ENCODE assay signal across 8 cellular contexts in genomic region chr13:31742102-31742695, GRCh38. TPM values are rescaled to one million over a fixed set of nuclear protein-coding genes. Genes with fewer than 3 reads are reported as not detected.
A peak's percentile ranks its signal among the peaks of the same experiment; 100 is the strongest.
DNase-seq lines count a peak whose midpoint lies in the region; ATAC-seq and TF ChIP-seq lines count a peak whose summit lies in the region.

No MANE protein-coding gene starts in this region.

- H2AFZ ChIP-seq in SU-DHL-6 (ENCODE audit: low read depth, low read length, severe bottlenecking), result no peak overlapping the region
- no peak overlapping the region for H2AFZ ChIP-seq in hepatocyte

- peak; percentile 68 for ATAC-seq in GM21737 (IDR thresholded peaks at IDR 0.05; ENCODE audit: unreplicated experiment)

- H3K4me2 ChIP-seq in SU-DHL-6 (ENCODE audit: low read depth, low read length, poor library complexity, severe bottlenecking) (no peak overlapping the region), hepatocyte (no peak overlapping the region)

- peak; percentile 93 for TF ChIP-seq CTCF in SU-DHL-6 (IDR thresholded peaks at IDR 0.05; ENCODE audit: insufficient read depth, low read length, poor library complexity, severe bottlenecking)
- TF ChIP-seq CTCF in hepatocyte (IDR thresholded peaks at IDR 0.05; ENCODE audit: poor library complexity), result peak; percentile 97

- intact Hi-C loops in posterior vena cava (cut with DNase I), result no loop called here

- H3K9me2 ChIP-seq in SU-DHL-6 (replicated peaks; ENCODE audit: insufficient read depth, low read length) (no peaks in the 10 kb centered on the region), hepatocyte (replicated peaks; ENCODE audit: insufficient read depth) (no peaks in the 10 kb centered on the region)

- H3K9me3 ChIP-seq in SU-DHL-6 (ENCODE audit: insufficient read depth, low read length), result no peaks in the 10 kb centered on the region
- no peaks in the 10 kb centered on the region for H3K9me3 ChIP-seq in hepatocyte (ENCODE audit: low read depth)

- H3K4me3 ChIP-seq in SU-DHL-6 (ENCODE audit: insufficient read depth, low read length, poor library complexity, severe bottlenecking) (no peak overlapping the region), hepatocyte (no peak overlapping the region), skeletal muscle cell (ENCODE audit: low read depth, low read length) (no peak overlapping the region)

- WGBS in hepatocyte (ENCODE audit: low lambda C conversion rate, missing lambda C conversion rate), result 7% methylated on average over 7 of the region's 7 CpGs

- H3K27ac ChIP-seq in SU-DHL-6 (ENCODE audit: low read depth, low read length) (no peak overlapping the region), hepatocyte (no peak overlapping the region)

- H4K20me1 ChIP-seq in SU-DHL-6 (ENCODE audit: low read depth, low read length) (no peaks in the 10 kb centered on the region), hepatocyte (ENCODE audit: insufficient read depth, poor library complexity, severe bottlenecking) (no peaks in the 10 kb centered on the region)

- no peaks in the 10 kb centered on the region for H3F3A ChIP-seq in SU-DHL-6 (ENCODE audit: insufficient read depth)

- no peaks in the 10 kb centered on the region for H3K79me2 ChIP-seq in SU-DHL-6 (ENCODE audit: insufficient read depth, low read length)
- no peaks in the 10 kb centered on the region for H3K79me2 ChIP-seq in hepatocyte

- no peaks in the 10 kb centered on the region for H3K27me3 ChIP-seq in SU-DHL-6 (ENCODE audit: low read length)
- H3K27me3 ChIP-seq in hepatocyte, result peaks cover 4% of the 10 kb centered on the region

- H3K36me3 ChIP-seq in SU-DHL-6 (ENCODE audit: low read length) (no peaks in the 10 kb centered on the region), hepatocyte (replicated peaks; ENCODE audit: insufficient read depth, low read depth) (no peaks in the 10 kb centered on the region)

- no peaks in the 10 kb centered on the region for H3K4me1 ChIP-seq in hepatocyte (ENCODE audit: insufficient read depth)

- no peak overlapping the region for H3K9ac ChIP-seq in SU-DHL-6 (ENCODE audit: low read length)

- DNase-seq in GDM1 (lab: John Stamatoyannopoulos, UW) (peak; percentile 52), LoVo (ENCODE audit: low spot score) (peak; percentile 69), amniotic stem cell (lab: John Stamatoyannopoulos, UW) (peak; percentile 48), hepatocyte (ENCODE audit: low spot score) (peak; percentile 83), skeletal muscle cell (ENCODE audit: low read depth) (peak; percentile 40), posterior vena cava (ENCODE audit: low spot score) (no peak)

RNA-seq across cellular contexts. Expression of gene RXFP2, which starts 2.9 kb away (rescaled TPM):
- not detected in 2 replicates for total RNA-seq in hepatocyte
- polyA plus RNA-seq in hepatocyte, result not detected in 2 replicates
- not detected for total RNA-seq in posterior vena cava
